10 cellular contexts compared by ENCODE assay signal in the genomic region with DNA sequence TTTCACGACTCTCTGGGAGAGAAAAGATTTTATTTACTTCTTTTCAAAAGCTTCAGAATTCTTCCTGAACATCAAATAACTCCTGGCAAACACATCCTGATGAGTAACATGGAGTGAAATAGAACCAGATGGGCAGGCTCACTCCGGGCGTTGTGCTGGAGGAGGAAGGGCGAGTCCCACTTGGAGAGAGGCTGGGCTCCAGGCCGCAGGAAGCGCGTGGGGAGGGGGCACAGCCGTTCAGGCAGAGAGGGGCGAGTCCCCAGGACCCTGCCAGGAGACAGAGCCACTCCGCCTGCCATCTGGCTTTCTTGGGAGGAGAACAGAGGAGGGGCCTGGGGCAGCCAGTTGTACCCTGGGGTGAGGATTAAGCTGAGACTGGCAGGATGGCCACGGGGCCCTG.
DNase-seq lines count a peak whose midpoint lies in the region; ATAC-seq and TF ChIP-seq lines count a peak whose summit lies in the region.
"Had no signal": no experiment of that assay in that cellular context is flagged by ENCODE, and none has a peak within 500 bp of the region (broad histone marks: within the 10 kb centered on the region; RNA-seq: fewer than 3 reads in every experiment).

No MANE protein-coding gene starts in this region.

- no peak overlapping the region for H3K9ac ChIP-seq in mucosa of rectum (ENCODE audit: low read depth in 1 of 2, low read length in 2 of 2)

- no peak for ATAC-seq in GM19324 (IDR thresholded peaks at IDR 0.05; ENCODE audit: low FRiP score, unreplicated experiment)

- H3K4me1 ChIP-seq in mucosa of rectum (ENCODE audit: control insufficient read depth in 2 of 2, insufficient read depth in 2 of 2, low read length in 2 of 2) (peaks cover 10 to 30% of the 10 kb centered on the region in 2 donors), uterus (peaks cover 14 to 31% of the 10 kb centered on the region in 2 donors)

- no peak for TF ChIP-seq CTCF in epithelial cell of esophagus (IDR thresholded peaks at IDR 0.05; ENCODE audit: insufficient read depth, low read depth, low read length, missing control alignments)
- TF ChIP-seq CTCF in uterus (IDR thresholded peaks at IDR 0.05): no peak

- H3K9me3 ChIP-seq in mucosa of rectum (ENCODE audit: control insufficient read depth in 2 of 2, low read length in 2 of 2): no peaks in the 10 kb centered on the region
- H3K9me3 ChIP-seq in uterus: no peaks in the 10 kb centered on the region

- H3K27me3 ChIP-seq in mucosa of rectum (ENCODE audit: control insufficient read depth in 2 of 2, insufficient read depth in 2 of 2, low read length in 2 of 2) (no peaks in the 10 kb centered on the region), uterus (no peaks in the 10 kb centered on the region)

- intact Hi-C loops in uterus (cut with DNase I; ENCODE audit: low total_unique reads): no loop called here

- H3K4me3 ChIP-seq in epithelial cell of esophagus (ENCODE audit: low read length) (no peak overlapping the region), mucosa of rectum (ENCODE audit: low read length in 2 of 2) (no peak overlapping the region), uterus (no peak overlapping the region)

- no peaks in the 10 kb centered on the region for H3K36me3 ChIP-seq in mucosa of rectum (ENCODE audit: control insufficient read depth in 2 of 2, insufficient read depth in 2 of 2, low read length in 2 of 2)
- H3K36me3 ChIP-seq in uterus: no peaks in the 10 kb centered on the region

- TF ChIP-seq POLR2A in uterus (IDR thresholded peaks at IDR 0.05): peak in 1 of 2 donors; percentile 23

- peak; percentile 36 for DNase-seq in NCI-H82 (lab: John Stamatoyannopoulos, UW)
- no peak for DNase-seq in NCI-H82 treated with DMSO at 0.1 percent for 48 hours (lab: John Stamatoyannopoulos, UW; ENCODE audit: unreplicated experiment)
- DNase-seq in epithelial cell of esophagus (ENCODE audit: low read depth): peak; percentile 68
- peak; percentile 74 to 78 for DNase-seq in uterus
- DNase-seq in NCI-H1436 (lab: John Stamatoyannopoulos, UW): no peak
- no peak for DNase-seq in NCI-H187 (lab: John Stamatoyannopoulos, UW)
- DNase-seq: 8988T, NCI-H1092 had no signal

- H3K27ac ChIP-seq in mucosa of rectum (ENCODE audit: low read depth in 2 of 2, low read length in 2 of 2): peak overlapping the region; percentile 25 to 55
- H3K27ac ChIP-seq in uterus: peak overlapping the region; percentile 87 to 88

Comparison
In these comparisons a context has a peak if more than half of its experiments do, and no peak if none do; other contexts are left out.
1. DNase-seq: peak in NCI-H82 (single experiment), epithelial cell of esophagus (single experiment) and uterus (2 of 2); none in NCI-H82 treated with DMSO at 0.1 percent for 48 hours (single experiment), NCI-H1436 (single experiment) and NCI-H187 (0 of 2).